Comparison of ENCODE assay signal across 27 cellular contexts in the genomic region with DNA sequence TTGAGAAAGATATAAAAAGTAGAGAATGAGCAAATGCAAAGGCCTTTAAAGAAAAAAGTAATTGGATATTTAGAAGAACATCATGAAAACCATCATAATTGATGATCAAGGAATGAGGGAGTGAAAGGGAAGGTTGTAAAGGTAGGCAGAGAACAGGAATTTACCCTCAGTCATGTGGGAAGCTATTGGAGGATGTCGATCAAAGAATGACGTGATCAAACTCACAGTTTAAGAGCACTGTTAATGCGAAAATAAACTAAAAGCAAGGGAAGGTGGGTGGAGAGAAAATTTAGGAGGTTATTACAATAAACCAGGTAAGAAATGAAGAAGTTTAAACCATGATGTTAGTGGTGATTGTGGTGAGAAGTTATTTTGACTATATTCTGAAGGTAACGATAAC.
"Had no signal": no experiment of that assay in that cellular context is flagged by ENCODE, and none has a peak within 500 bp of the region (broad histone marks: within the 10 kb centered on the region; RNA-seq: fewer than 3 reads in every experiment).

No MANE protein-coding gene starts in this region.

- ATAC-seq: stimulated activated effector memory CD8-positive, alpha-beta T cell treated with anti-CD3 and anti-CD28 coated beads, Interleukin-12 subunit alpha, Interleukin-12 subunit beta, amount 100 ng/mL, for 72 hours; stimulated activated memory B cell treated with anti-CD40 and anti-IgM and Interleukin-4, amounts not matched to agents 10 μg/mL and 1 μg/mL and 100 μg/mL, for 72 hours; stimulated activated naive B cell treated with anti-CD40 and anti-IgM and Interleukin-4, amounts not matched to agents 10 μg/mL and 1 μg/mL and 100 μg/mL, for 72 hours; stimulated activated naive CD8-positive, alpha-beta T cell treated with anti-CD3 and anti-CD28 coated beads, Interleukin-15, amount 100 ng/mL, for 72 hours; stimulated activated naive CD8-positive, alpha-beta T cell treated with anti-CD3 and anti-CD28 coated beads, Interleukin-15, Interleukin-2, amounts not matched to agents 100 U/mL and 50 U/mL, for 24 hours; upper lobe of right lung had no signal

- FAIRE-seq: urothelium cell line had no signal

- H3K4me3 ChIP-seq: stomach, suprapubic skin, testis, thoracic aorta, thyroid gland, tibial artery, tibial nerve, transverse colon, upper lobe of left lung, upper lobe of right lung, uterus, vagina had no signal

- H3K4me1 ChIP-seq: stomach, suprapubic skin, testis, thyroid gland, tibial artery, tibial nerve, transverse colon, upper lobe of left lung, upper lobe of right lung, uterus, vagina had no signal

- H3K36me3 ChIP-seq: stomach, suprapubic skin, thoracic aorta, thyroid gland, tibial artery, tibial nerve, transverse colon, upper lobe of left lung, upper lobe of right lung, uterus, vagina had no signal

- H3K27ac ChIP-seq: stomach, suprapubic skin, testis, thoracic aorta, thyroid gland, tibial artery, tibial nerve, transverse colon, upper lobe of left lung, upper lobe of right lung, uterus, vagina had no signal

- H3K9me3 ChIP-seq: stomach, suprapubic skin, testis, thoracic aorta, thyroid gland, tibial artery, tibial nerve, transverse colon, upper lobe of left lung, upper lobe of right lung, uterus, vagina had no signal

- H3K27me3 ChIP-seq: stomach, suprapubic skin, testis, thyroid gland, tibial artery, tibial nerve, transverse colon, upper lobe of left lung, upper lobe of right lung, uterus, vagina had no signal

- DNase-seq: stimulated activated CD4-positive, alpha-beta T cell treated with anti-CD3 and anti-CD28 coated beads, Interleukin-2, amount 100 ng/mL, for 48 hours; stimulated activated CD4-positive, alpha-beta T cell treated with anti-CD3 and anti-CD28 coated beads, Interleukin-4, amount 100 ng/mL, for 1 hour; stimulated activated CD4-positive, alpha-beta T cell treated with anti-CD3 and anti-CD28 coated beads, Interleukin-4, amount 100 ng/mL, for 24 hours; stimulated activated CD4-positive, alpha-beta T cell treated with anti-CD3 and anti-CD28 coated beads, Interleukin-4, amount 100 ng/mL, for 4 hours; stimulated activated CD8-positive, alpha-beta memory T cell treated with anti-CD3 and anti-CD28 coated beads, Interleukin-4, amount 100 ng/mL, for 48 hours; stimulated activated naive B cell treated with anti-CD40 and anti-IgM and Interleukin-4, amounts not matched to agents 10 μg/mL and 1 μg/mL and 100 μg/mL, for 72 hours; stimulated activated naive CD4-positive, alpha-beta T cell; stimulated activated naive CD4-positive, alpha-beta T cell treated with Interleukin-2 at 50 U/mL for 16 hours; stimulated activated naive CD8-positive, alpha-beta T cell treated with anti-CD3 and anti-CD28 coated beads, Interleukin-15, amount 100 ng/mL, for 72 hours; stimulated activated naive CD8-positive, alpha-beta T cell treated with anti-CD3 and anti-CD28 coated beads, Interleukin-15, Interleukin-2, amounts not matched to agents 100 U/mL and 50 U/mL, for 24 hours; stomach; substantia nigra; testis; thyroid gland; tibial artery; transverse colon; trophoblast cell; upper lobe of left lung; upper lobe of right lung; uterus had no signal
